In the genomic region with DNA sequence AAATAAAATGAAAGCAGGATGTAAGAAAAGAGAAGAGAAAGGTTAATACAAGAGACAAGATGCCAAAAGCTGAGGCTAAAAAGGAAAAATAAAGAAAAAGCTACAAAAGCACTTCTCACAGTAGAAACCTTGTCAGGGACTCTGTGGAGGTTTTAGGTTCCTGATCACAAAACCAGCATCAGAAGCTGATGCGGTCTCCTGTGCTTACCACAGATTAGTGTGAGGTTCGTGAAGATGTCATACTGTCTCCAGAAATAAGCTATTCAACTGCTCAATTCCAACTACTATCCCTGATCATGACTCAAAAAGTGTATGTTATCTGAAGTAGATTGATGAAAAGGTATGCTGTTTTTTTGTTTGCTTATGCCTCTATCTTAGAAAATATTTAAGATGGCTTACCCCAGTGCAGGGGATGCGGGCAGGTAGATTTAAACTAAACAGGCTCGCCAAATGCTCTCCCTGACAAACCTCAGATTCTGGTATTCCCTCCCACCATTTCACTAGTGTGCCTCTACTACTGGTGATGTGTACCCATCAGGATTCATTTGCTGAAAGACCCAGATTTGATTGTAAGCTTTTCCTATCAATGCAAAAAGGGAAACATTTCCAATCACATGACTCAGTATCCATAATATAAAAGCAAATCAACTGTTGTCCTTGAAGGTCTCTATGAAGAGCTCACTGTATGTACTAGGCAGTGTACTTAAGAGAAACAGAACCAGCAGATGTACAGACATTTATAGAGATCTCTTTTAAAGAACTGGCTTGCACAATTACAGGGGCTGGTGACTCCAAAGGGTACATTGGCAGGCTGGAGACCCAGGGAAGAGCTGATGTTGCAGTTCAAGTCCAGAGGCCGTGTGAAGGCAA, we compare ENCODE assay signal across 13 cellular contexts.
DNase-seq lines count a peak whose midpoint lies in the region; ATAC-seq and TF ChIP-seq lines count a peak whose summit lies in the region.
"Had no signal": no experiment of that assay in that cellular context is flagged by ENCODE, and none has a peak within 500 bp of the region (broad histone marks: within the 10 kb centered on the region; RNA-seq: fewer than 3 reads in every experiment).

No MANE protein-coding gene starts in this region.

- peak overlapping the region; percentile 57 for H3K27ac Mint-ChIP-seq in activated T-cell treated with anti-CD3 and anti-CD28 coated beads, Interleukin-2, amount 50 U/mL, for 24 hours
- peak overlapping the region; percentile 16 for H3K27ac Mint-ChIP-seq in activated naive CD8-positive, alpha-beta T cell treated with anti-CD3 and anti-CD28 coated beads, Interleukin-2, amount 50 U/mL, for 24 hours

- H2AFZ ChIP-seq in trophoblast cell (ENCODE audit: insufficient read depth, low read length, poor library complexity) (no peak overlapping the region), neuronal stem cell (ENCODE audit: low read length) (no peak overlapping the region)

- H3K14ac ChIP-seq in trophoblast cell (ENCODE audit: low read length): no peak overlapping the region
- H3K14ac ChIP-seq in neuronal stem cell (ENCODE audit: low read length): no peak overlapping the region

- H3K27me3 Mint-ChIP-seq in activated T-cell treated with anti-CD3 and anti-CD28 coated beads, Interleukin-2, amount 50 U/mL, for 24 hours: no peaks in the 10 kb centered on the region
- H3K27me3 Mint-ChIP-seq in activated naive CD8-positive, alpha-beta T cell treated with anti-CD3 and anti-CD28 coated beads, Interleukin-2, amount 50 U/mL, for 24 hours: no peaks in the 10 kb centered on the region

- H3K27ac ChIP-seq in trophoblast cell (ENCODE audit: low read depth, low read length) (no peak overlapping the region), neuronal stem cell (replicated peaks; ENCODE audit: low read length) (no peak overlapping the region)
- H3K27ac ChIP-seq: gastrocnemius medialis had no signal

- H2BK120ac ChIP-seq in trophoblast cell (ENCODE audit: insufficient read depth, low read length, poor library complexity): no peak overlapping the region
- no peak overlapping the region for H2BK120ac ChIP-seq in neuronal stem cell (ENCODE audit: low read depth, low read length)

- H2BK12ac ChIP-seq in trophoblast cell (ENCODE audit: low read length) (no peak overlapping the region), neuronal stem cell (ENCODE audit: low read length) (no peak overlapping the region)

- H2AK5ac ChIP-seq in trophoblast cell (ENCODE audit: low read length): no peak overlapping the region
- H2AK5ac ChIP-seq in neuronal stem cell (ENCODE audit: low read depth, low read length): no peak overlapping the region

- H3K79me1 ChIP-seq in trophoblast cell (ENCODE audit: low read length): peaks cover 3% of the 10 kb centered on the region
- no peaks in the 10 kb centered on the region for H3K79me1 ChIP-seq in neuronal stem cell (ENCODE audit: low read depth, low read length)

- H3K36me3 Mint-ChIP-seq in activated T-cell treated with anti-CD3 and anti-CD28 coated beads, Interleukin-2, amount 50 U/mL, for 24 hours (ENCODE audit: low read depth): peaks cover 56% of the 10 kb centered on the region
- H3K36me3 Mint-ChIP-seq in activated naive CD8-positive, alpha-beta T cell treated with anti-CD3 and anti-CD28 coated beads, Interleukin-2, amount 50 U/mL, for 24 hours (ENCODE audit: low read depth): peaks cover 34% of the 10 kb centered on the region

- no peak overlapping the region for H2BK5ac ChIP-seq in trophoblast cell (ENCODE audit: low read depth, low read length, poor library complexity)
- no peak overlapping the region for H2BK5ac ChIP-seq in neuronal stem cell (ENCODE audit: low read length)

- H4K8ac ChIP-seq in trophoblast cell (ENCODE audit: low read depth, low read length) (no peak overlapping the region), neuronal stem cell (ENCODE audit: low read depth, low read length) (no peak overlapping the region)

- H3K9me3 Mint-ChIP-seq in activated T-cell treated with anti-CD3 and anti-CD28 coated beads, Interleukin-2, amount 50 U/mL, for 24 hours: peaks cover 13% of the 10 kb centered on the region
- H3K9me3 Mint-ChIP-seq in activated naive CD8-positive, alpha-beta T cell treated with anti-CD3 and anti-CD28 coated beads, Interleukin-2, amount 50 U/mL, for 24 hours: peaks cover 1% of the 10 kb centered on the region

- H3K36me3 ChIP-seq in trophoblast cell (ENCODE audit: control insufficient read depth in 1 of 2, insufficient read depth in 2 of 2, low read length in 2 of 2) (peaks cover 0 to 2% of the 10 kb centered on the region in 2 experiments), neuronal stem cell (replicated peaks in 1 of 2; ENCODE audit: control insufficient read depth in 2 of 2, insufficient read depth in 2 of 2, low read length in 2 of 2) (no peaks in the 10 kb centered on the region)
- H3K36me3 ChIP-seq: gastrocnemius medialis had no signal

- H3K4ac ChIP-seq in trophoblast cell (ENCODE audit: low read depth, low read length): no peak overlapping the region
- H3K4ac ChIP-seq in neuronal stem cell (ENCODE audit: low read length): no peak overlapping the region

- H3K79me2 ChIP-seq in trophoblast cell (ENCODE audit: control insufficient read depth, insufficient read depth, low read length, poor library complexity): no peaks in the 10 kb centered on the region

- H3K9ac ChIP-seq in trophoblast cell (ENCODE audit: low read length): no peak overlapping the region
- H3K9ac ChIP-seq in neuronal stem cell (ENCODE audit: low read depth, low read length, poor library complexity): no peak overlapping the region

- no peak overlapping the region for H3K4me3 ChIP-seq in Jurkat, Clone E6-1 (ENCODE audit: low read length)
- H3K4me3 ChIP-seq in trophoblast cell (ENCODE audit: low read depth, low read length): no peak overlapping the region
- no peak overlapping the region for H3K4me3 ChIP-seq in neuronal stem cell (ENCODE audit: low read length in 2 of 2)
- H3K4me3 ChIP-seq in foreskin fibroblast (ENCODE audit: low read depth in 1 of 2, low read length in 2 of 2): no peak overlapping the region
- H3K4me3 ChIP-seq: gastrocnemius medialis had no signal

- peak; percentile 88 for ATAC-seq in activated naive CD8-positive, alpha-beta T cell treated with anti-CD3 and anti-CD28 coated beads, Interleukin-2, amount 50 U/mL, for 24 hours
- no peak for ATAC-seq in HG03159 (IDR thresholded peaks at IDR 0.05; ENCODE audit: unreplicated experiment)
- ATAC-seq: gastrocnemius medialis had no signal

- no peak overlapping the region for H4K91ac ChIP-seq in trophoblast cell (ENCODE audit: low read depth, low read length)
- no peak overlapping the region for H4K91ac ChIP-seq in neuronal stem cell (ENCODE audit: low read depth, low read length, poor library complexity)

- H3K27me3 ChIP-seq in trophoblast cell (ENCODE audit: insufficient read depth, low read length) (no peaks in the 10 kb centered on the region), neuronal stem cell (ENCODE audit: control insufficient read depth in 3 of 3, insufficient read depth in 3 of 3, low read depth in 1 of 3, low read length in 3 of 3) (no peaks in the 10 kb centered on the region)
- H3K27me3 ChIP-seq: gastrocnemius medialis had no signal

- H3K18ac ChIP-seq in trophoblast cell (ENCODE audit: low read length) (no peak overlapping the region), neuronal stem cell (ENCODE audit: low read length) (no peak overlapping the region)

- peak overlapping the region; percentile 34 for H3K4me3 Mint-ChIP-seq in activated T-cell treated with anti-CD3 and anti-CD28 coated beads, Interleukin-2, amount 50 U/mL, for 24 hours
- peak overlapping the region; percentile 9 for H3K4me3 Mint-ChIP-seq in activated naive CD8-positive, alpha-beta T cell treated with anti-CD3 and anti-CD28 coated beads, Interleukin-2, amount 50 U/mL, for 24 hours

- no peak overlapping the region for H4K12ac ChIP-seq in trophoblast cell (ENCODE audit: low read depth, low read length)

- H3K4me1 Mint-ChIP-seq in activated T-cell treated with anti-CD3 and anti-CD28 coated beads, Interleukin-2, amount 50 U/mL, for 24 hours (ENCODE audit: low read depth): peaks cover 69% of the 10 kb centered on the region
- H3K4me1 Mint-ChIP-seq in activated naive CD8-positive, alpha-beta T cell treated with anti-CD3 and anti-CD28 coated beads, Interleukin-2, amount 50 U/mL, for 24 hours: peaks cover 61% of the 10 kb centered on the region

- H3K4me2 ChIP-seq in trophoblast cell (ENCODE audit: low read length) (no peak overlapping the region), neuronal stem cell (ENCODE audit: insufficient read depth, low read length, poor library complexity, severe bottlenecking) (no peak overlapping the region)

- no peak for DNase-seq in activated T-cell treated with anti-CD3 and anti-CD28 coated beads, Interleukin-2, amount 50 U/mL, for 24 hours
- no peak for DNase-seq in activated T-cell treated with anti-CD3 and anti-CD28 coated beads, Interleukin-2, amount 50 U/mL, for 1 hour
- DNase-seq in Jurkat, Clone E6-1 (ENCODE audit: low read depth, low spot score): peak; percentile 76
- DNase-seq in activated naive CD8-positive, alpha-beta T cell treated with anti-CD3 and anti-CD28 coated beads, Interleukin-2, amount 50 U/mL, for 24 hours: no peak
- DNase-seq in trophoblast cell (peak; percentile 42 to 81), neuronal stem cell (ENCODE audit: low spot score) (no peak), foreskin fibroblast (no peak)
- DNase-seq: amygdala, EL, NCI-H2081 treated with DMSO at 0.1 percent for 48 hours, NCI-H524 had no signal

- peaks cover 7 to 9% of the 10 kb centered on the region in 2 experiments for H3K4me1 ChIP-seq in trophoblast cell (ENCODE audit: control insufficient read depth in 1 of 2, insufficient read depth in 2 of 2, low read length in 2 of 2)
- H3K4me1 ChIP-seq in neuronal stem cell (ENCODE audit: control insufficient read depth in 2 of 2, insufficient read depth in 1 of 2, low read depth in 1 of 2, low read length in 2 of 2): peaks cover 0 to 4% of the 10 kb centered on the region in 2 donors

- H3K9me3 ChIP-seq in trophoblast cell (ENCODE audit: insufficient read depth, low read depth, low read length): no peaks in the 10 kb centered on the region
- H3K9me3 ChIP-seq in neuronal stem cell (replicated peaks in 1 of 2; ENCODE audit: control insufficient read depth in 2 of 2, insufficient read depth in 1 of 2, low read depth in 1 of 2, low read length in 2 of 2): peaks cover 0 to 1% of the 10 kb centered on the region in 2 donors
- H3K9me3 ChIP-seq: gastrocnemius medialis had no signal

- TF ChIP-seq CTCF in foreskin fibroblast (IDR thresholded peaks at IDR 0.05; ENCODE audit: low read depth, low read length): no peak

- WGBS in trophoblast cell (ENCODE audit: extremely low coverage, insufficient coverage, insufficient read length): no CpG with 5 or more reads among the region's 5 CpGs
- no CpG with 5 or more reads among the region's 5 CpGs for WGBS in neuronal stem cell (ENCODE audit: extremely low coverage in 2 of 2, insufficient read length in 2 of 2, insufficient replicate concordance in 1 of 2), 2 donors

- no peak overlapping the region for H3K23ac ChIP-seq in trophoblast cell (ENCODE audit: low read length)
- H3K23ac ChIP-seq in neuronal stem cell (ENCODE audit: low read depth, low read length, poor library complexity): no peak overlapping the region

- no peak overlapping the region for H2BK15ac ChIP-seq in neuronal stem cell (ENCODE audit: low read length)

Comparison
In these comparisons a context has a peak if more than half of its experiments do, and no peak if none do; other contexts are left out.
1. DNase-seq: peak in Jurkat, Clone E6-1 (single experiment) and trophoblast cell (2 of 2); none in activated T-cell treated with anti-CD3 and anti-CD28 coated beads, Interleukin-2, amount 50 U/mL, for 24 hours (single experiment), activated T-cell treated with anti-CD3 and anti-CD28 coated beads, Interleukin-2, amount 50 U/mL, for 1 hour (single experiment), activated naive CD8-positive, alpha-beta T cell treated with anti-CD3 and anti-CD28 coated beads, Interleukin-2, amount 50 U/mL, for 24 hours (single experiment), neuronal stem cell (single experiment) and foreskin fibroblast (0 of 2).